8 cellular contexts compared by ENCODE assay signal in the genomic region with DNA sequence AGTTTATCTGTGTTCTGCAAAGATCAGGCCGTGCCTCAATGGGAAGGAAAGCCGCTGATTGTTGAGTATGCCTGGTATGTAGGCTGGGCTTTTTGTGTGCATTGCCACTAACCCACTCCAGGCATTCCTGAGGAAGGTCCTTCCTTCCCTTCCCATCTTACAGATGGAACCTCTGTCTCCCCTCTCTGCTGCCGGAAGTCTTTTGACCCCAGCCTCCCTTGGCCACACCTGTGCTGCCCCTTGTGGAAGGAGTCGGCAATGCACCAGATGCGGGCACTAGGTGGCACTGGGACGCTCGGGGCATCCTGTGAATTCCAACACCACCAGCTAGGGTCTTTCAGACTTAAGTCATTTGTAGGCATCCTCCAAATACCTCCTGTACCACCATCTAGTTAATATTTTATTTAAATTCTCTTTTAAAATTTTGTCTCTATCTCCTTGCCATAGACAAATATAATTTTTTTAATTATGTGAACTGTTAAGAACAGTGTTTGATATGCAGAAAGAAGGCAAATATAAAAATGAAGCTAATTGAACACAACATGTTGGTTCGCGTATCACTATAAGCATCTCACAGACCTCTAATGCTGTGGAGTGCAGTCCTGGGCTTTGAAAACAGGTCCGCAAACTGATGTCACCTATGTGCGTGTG.
DNase-seq lines count a peak whose midpoint lies in the region; ATAC-seq and TF ChIP-seq lines count a peak whose summit lies in the region.

No MANE protein-coding gene starts in this region.

- ATAC-seq in GM21825 (IDR thresholded peaks at IDR 0.05; ENCODE audit: unreplicated experiment): no peak
- ATAC-seq in HG02763 (IDR thresholded peaks at IDR 0.05; ENCODE audit: unreplicated experiment): no peak
- no peak for ATAC-seq in HG03342 (IDR thresholded peaks at IDR 0.05; ENCODE audit: unreplicated experiment)

- no peak overlapping the region for H3K27ac ChIP-seq in esophagus muscularis mucosa (replicated peaks in 1 of 4)
- H3K27ac ChIP-seq in sigmoid colon: peak overlapping the region in 2 of 4 donors; percentile 87 to 95

- intact Hi-C loops in esophagus muscularis mucosa (cut with DNase I): loop anchor here (5.0 kb wide), 1 partner anchor 64 kb away; no protein-coding TSS in a partner anchor
- intact Hi-C loops in sigmoid colon (cut with DNase I): no loop called here

- H3K27me3 ChIP-seq in esophagus muscularis mucosa (no peaks in the 10 kb centered on the region), sigmoid colon (no peaks in the 10 kb centered on the region)

- TF ChIP-seq CTCF in NB4 (IDR thresholded peaks at IDR 0.05; ENCODE audit: low read depth, low read length): peak; percentile 99
- peak; percentile 46 to 64 (median 62) for TF ChIP-seq CTCF in esophagus muscularis mucosa (IDR thresholded peaks at IDR 0.05)
- TF ChIP-seq CTCF in sigmoid colon (IDR thresholded peaks at IDR 0.05): peak; percentile 44 to 70 (median 52)

- 65% methylated on average over 9 of the region's 11 CpGs for WGBS in esophagus muscularis mucosa
- WGBS in sigmoid colon, 2 donors: 67 to 86% methylated on average over 11 of the region's 11 CpGs

- H3K36me3 ChIP-seq in esophagus muscularis mucosa (peaks cover 0 to 11% (median 2%) of the 10 kb centered on the region in 4 donors), sigmoid colon (peaks cover 0 to 7% (median 0%) of the 10 kb centered on the region in 4 donors)

- no peak overlapping the region for H3K4me3 ChIP-seq in NB4 (ENCODE audit: low read depth, low read length)
- H3K4me3 ChIP-seq in esophagus muscularis mucosa: no peak overlapping the region
- no peak overlapping the region for H3K4me3 ChIP-seq in sigmoid colon

- DNase-seq in EH (ENCODE audit: low read depth) (peak; percentile 32), NB4 (ENCODE audit: low read depth) (peak; percentile 59), esophagus muscularis mucosa (ENCODE audit: extremely low spot score) (no peak), sigmoid colon (no peak)
- DNase-seq in activated CD8-positive, alpha-beta memory T cell treated with anti-CD3 and anti-CD28 coated beads for 48 hours (ENCODE audit: low read depth in 2 of 3, low spot score in 2 of 3): peak; percentile 17 to 67 (median 51)

- TF ChIP-seq EP300 in esophagus muscularis mucosa (IDR thresholded peaks at IDR 0.05): no peak
- TF ChIP-seq EP300 in sigmoid colon (IDR thresholded peaks at IDR 0.05): no peak

- H3K4me1 ChIP-seq in esophagus muscularis mucosa: peaks cover 0 to 32% (median 12%) of the 10 kb centered on the region in 4 donors
- H3K4me1 ChIP-seq in sigmoid colon: peaks cover 0 to 49% (median 34%) of the 10 kb centered on the region in 4 donors

- H3K9me3 ChIP-seq in esophagus muscularis mucosa (no peaks in the 10 kb centered on the region), sigmoid colon (no peaks in the 10 kb centered on the region)

- TF ChIP-seq POLR2A in NB4 (IDR thresholded peaks at IDR 0.05; ENCODE audit: extremely low read depth, insufficient read length) (no peak), esophagus muscularis mucosa (IDR thresholded peaks at IDR 0.05; ENCODE audit: low read depth) (no peak), sigmoid colon (IDR thresholded peaks at IDR 0.05) (no peak)

Comparison
In these comparisons a context has a peak if more than half of its experiments do, and no peak if none do; other contexts are left out.
1. DNase-seq: peak in EH (single experiment), NB4 (single experiment) and activated CD8-positive, alpha-beta memory T cell treated with anti-CD3 and anti-CD28 coated beads for 48 hours (3 of 3); none in esophagus muscularis mucosa (single experiment) and sigmoid colon (single experiment).
2. Peak in every context shown above with its lines, with median percentiles within 50 percentile points of each other: CTCF ChIP-seq.